In the genomic region with DNA sequence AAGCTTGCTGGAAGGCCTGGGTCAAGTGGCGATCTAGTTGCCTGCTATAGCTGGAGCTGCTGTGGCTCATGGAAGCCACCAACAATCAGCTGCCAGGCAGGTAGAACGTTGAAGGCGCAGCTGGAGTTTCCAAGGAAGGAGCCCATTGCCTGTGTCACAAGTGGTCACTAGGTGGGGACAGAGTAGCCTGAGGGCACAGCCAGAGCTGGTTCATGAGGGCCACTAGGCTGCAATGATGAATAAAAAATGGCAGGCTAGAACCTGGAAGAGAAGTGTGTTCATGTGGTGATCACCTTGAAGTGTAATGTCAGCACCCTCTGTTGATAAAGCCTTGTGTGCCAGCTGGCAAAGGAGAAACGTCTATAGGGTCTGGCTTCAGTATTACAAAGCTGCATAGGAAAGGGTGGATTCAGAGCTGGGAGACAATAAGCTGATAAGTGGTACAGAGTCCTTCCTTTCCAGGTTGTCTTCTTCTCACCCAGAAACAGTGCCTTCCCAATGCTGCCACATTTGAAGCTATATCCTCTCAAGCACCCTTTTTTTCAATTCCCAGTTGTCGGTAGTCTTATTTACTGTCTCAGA, we compare ENCODE assay signal across 8 cellular contexts.
DNase-seq lines count a peak whose midpoint lies in the region; ATAC-seq, FAIRE-seq and TF ChIP-seq lines count a peak whose summit lies in the region.

No MANE protein-coding gene starts in this region.

- no peaks in the 10 kb centered on the region for H3K79me2 ChIP-seq in GM23248 (ENCODE audit: insufficient read depth)

- intact Hi-C loops in left colon (cut with DNase I, micrococcal nuclease), result loop anchor here in 1 of 2 donors (10.0 kb wide), 1 partner anchor 292 kb away; no protein-coding TSS in a partner anchor

- H3K27ac ChIP-seq in GM23248 (no peak overlapping the region), SJCRH30 (no peak overlapping the region)

- no peaks in the 10 kb centered on the region for H3K4me1 ChIP-seq in GM23248 (ENCODE audit: insufficient read depth)
- H3K4me1 ChIP-seq in SJCRH30, result peaks cover 27% of the 10 kb centered on the region

- FAIRE-seq in bronchial epithelial cell (lab: Jason Lieb, UNC), result peak; percentile 79

- peak; percentile 85 for TF ChIP-seq CTCF in GM10248 (IDR thresholded peaks at IDR 0.05; ENCODE audit: control extremely low read depth, extremely low read depth, low read depth, missing control alignments)
- TF ChIP-seq CTCF in bronchial epithelial cell (IDR thresholded peaks at IDR 0.05; ENCODE audit: insufficient read depth, low read length, severe bottlenecking), result peak; percentile 87

- H3K4me3 ChIP-seq in GM23248, result no peak overlapping the region
- no peak overlapping the region for H3K4me3 ChIP-seq in SJCRH30
- H3K4me3 ChIP-seq in bronchial epithelial cell (ENCODE audit: low read depth, low read length), result no peak overlapping the region

- H3K36me3 ChIP-seq in GM23248 (ENCODE audit: low read depth) (no peaks in the 10 kb centered on the region), SJCRH30 (no peaks in the 10 kb centered on the region), bronchial epithelial cell (ENCODE audit: control insufficient read depth, insufficient read depth, low read length) (no peaks in the 10 kb centered on the region)

- no peaks in the 10 kb centered on the region for H3K9me2 ChIP-seq in GM23248 (ENCODE audit: insufficient read depth)

- H3K9me3 ChIP-seq in GM23248 (ENCODE audit: low read depth), result no peaks in the 10 kb centered on the region
- H3K9me3 ChIP-seq in SJCRH30 (replicated peaks), result peaks cover 7% of the 10 kb centered on the region; the same call in 1 of the 2 replicates

- H3K27me3 ChIP-seq in GM23248 (replicated peaks; ENCODE audit: insufficient read depth) (no peaks in the 10 kb centered on the region; the same call in 1 of the 2 replicates), SJCRH30 (no peaks in the 10 kb centered on the region), bronchial epithelial cell (ENCODE audit: control insufficient read depth, insufficient read depth, low read length) (no peaks in the 10 kb centered on the region)

- CTCF ChIA-PET in GM10248 (lab: Yijun Ruan, JAX), result interaction anchor here (0.6 to 3.3 kb wide), 37 partner anchors 9 to 805 kb away, joined by 3 to 53 read pairs (median 5); no protein-coding TSS in a partner anchor

- peak; percentile 65 for DNase-seq in GM10248 (ENCODE audit: extremely low spot score)
- peak; percentile 77 for DNase-seq in GM23248
- peak; percentile 86 for DNase-seq in LoVo (ENCODE audit: low spot score)
- peak; percentile 60 to 79 for DNase-seq in SJCRH30
- peak; percentile 67 for DNase-seq in bronchial epithelial cell (ENCODE audit: low read depth)
- DNase-seq in left colon, result peak; percentile 69 to 83
- peak; percentile 8 for DNase-seq in stimulated activated CD8-positive, alpha-beta memory T cell treated with anti-CD3 and anti-CD28 coated beads, Interleukin-12 subunit alpha, Interleukin-12 subunit beta, amount 100 ng/mL, for 1 hour (ENCODE audit: low read depth)

- in situ Hi-C loops in GM23248 (cut with MboI), result no loop called here

- ATAC-seq in left colon (peak; percentile 98), HG03039 (IDR thresholded peaks at IDR 0.05; ENCODE audit: unreplicated experiment) (no peak)

- no peaks in the 10 kb centered on the region for H3F3A ChIP-seq in GM23248 (ENCODE audit: insufficient read depth)

- no peaks in the 10 kb centered on the region for H4K20me1 ChIP-seq in GM23248 (ENCODE audit: insufficient read depth)

- WGBS in GM23248 (ENCODE audit: low coverage in 1 of 2, low lambda C conversion rate in 2 of 2, missing lambda C conversion rate in 2 of 2), 2 experiments, result 35 to 43% methylated on average over 5 of the region's 5 CpGs

- no peak overlapping the region for H3K9ac ChIP-seq in GM23248

- no peak overlapping the region for H3K4me2 ChIP-seq in GM23248 (ENCODE audit: unreplicated experiment)

- POLR2A ChIA-PET in GM10248 (lab: Yijun Ruan, JAX), result no interaction called here

- H2AFZ ChIP-seq in GM23248, result no peak overlapping the region

Comparison
In these comparisons a context has a peak if more than half of its experiments do, and no peak if none do; other contexts are left out.
1. DNase-seq: peak in every context shown above with its lines; median percentile 86 in LoVo; 77 in GM23248; 76 in left colon; 70 in SJCRH30; 67 in bronchial epithelial cell; 65 in GM10248; 8 in stimulated activated CD8-positive, alpha-beta memory T cell treated with anti-CD3 and anti-CD28 coated beads, Interleukin-12 subunit alpha, Interleukin-12 subunit beta, amount 100 ng/mL, for 1 hour.